ENCODE assay signal across 8 cellular contexts in the genomic region with DNA sequence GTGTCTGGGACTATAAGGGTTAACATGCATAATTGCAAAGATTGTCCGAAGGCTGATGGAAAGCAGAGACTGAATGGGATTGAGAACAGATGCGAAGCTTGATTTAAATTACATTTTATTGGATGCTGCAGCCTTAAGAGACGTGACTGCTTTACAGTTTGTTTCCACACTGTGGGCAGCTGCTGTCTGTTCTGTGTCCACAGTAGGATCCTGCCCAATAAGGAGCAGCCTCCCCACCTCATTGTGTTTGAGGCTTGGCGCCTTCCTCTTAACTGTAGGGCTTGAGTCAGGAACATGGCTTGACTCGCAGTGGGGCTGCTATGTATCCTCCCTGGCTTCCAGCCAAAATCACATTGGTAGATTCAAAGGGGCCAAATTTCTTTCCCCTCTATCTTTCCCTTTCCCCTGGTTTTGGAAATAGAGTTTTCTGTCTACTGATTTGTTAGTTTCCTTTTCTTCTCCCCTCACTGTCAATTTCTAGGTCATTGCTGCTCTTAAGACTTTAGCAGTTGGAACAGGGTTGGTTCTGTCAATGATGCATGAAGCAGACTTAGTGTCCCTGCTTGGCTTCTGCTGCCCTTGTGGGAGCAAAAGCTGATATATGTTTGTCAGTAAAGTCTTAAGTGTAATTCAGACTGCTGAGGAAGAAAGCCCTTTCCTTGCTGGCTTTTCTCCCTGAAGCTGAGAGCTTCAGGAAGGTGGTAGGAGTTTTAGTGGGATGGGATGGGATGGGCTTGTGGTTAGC. TPM values are rescaled to one million over a fixed set of nuclear protein-coding genes. Genes with fewer than 3 reads are reported as not detected.
A peak's percentile ranks its signal among the peaks of the same experiment; 100 is the strongest.
DNase-seq lines count a peak whose midpoint lies in the region; ATAC-seq and TF ChIP-seq lines count a peak whose summit lies in the region.

No MANE protein-coding gene starts in this region.

- no peak for TF ChIP-seq EP300 in suprapubic skin (IDR thresholded peaks at IDR 0.05)

- peaks cover 51% of the 10 kb centered on the region for H3K4me1 ChIP-seq in suprapubic skin

- TF ChIP-seq CTCF in suprapubic skin (IDR thresholded peaks at IDR 0.05), result no peak

- H3K36me3 ChIP-seq in suprapubic skin, result no peaks in the 10 kb centered on the region

- peak; percentile 73 for ATAC-seq in SK-N-SH treated with all-trans-retinoic acid at 6 μM for 48 hours
- peak; percentile 44 to 75 for ATAC-seq in left cardiac atrium
- ATAC-seq in HG03159 (IDR thresholded peaks at IDR 0.05; ENCODE audit: unreplicated experiment), result no peak

- H3K4me3 ChIP-seq in suprapubic skin, result no peak overlapping the region

- intact Hi-C loops in left cardiac atrium (cut with DNase I), result loop anchor here (2.0 to 10.0 kb wide), 4 partner anchors 51 to 228 kb away; a partner anchor contains a TSS

- H3K27me3 ChIP-seq in suprapubic skin, result no peaks in the 10 kb centered on the region

- 37% methylated on average over 5 of the region's 5 CpGs for WGBS in suprapubic skin

- DNase-seq in NCI-H748 (lab: John Stamatoyannopoulos, UW; ENCODE audit: unreplicated experiment) (peak; percentile 29), NCI-H748 treated with DMSO at 0.1 percent for 48 hours (lab: John Stamatoyannopoulos, UW) (no peak), left cardiac atrium (no peak), suprapubic skin (ENCODE audit: low spot score in 2 of 2) (peak; percentile 72 to 76), hypothalamus (lab: John Stamatoyannopoulos, UW) (no peak), 8988T (no peak)

- H3K9me3 ChIP-seq in suprapubic skin, result no peaks in the 10 kb centered on the region

- H3K27ac ChIP-seq in suprapubic skin, result peak overlapping the region; percentile 35

- TF ChIP-seq POLR2A in suprapubic skin (IDR thresholded peaks at IDR 0.05), result no peak

TF ChIP-seq in SK-N-SH treated with all-trans-retinoic acid at 6 μM for 48 hours, 23 proteins besides CTCF, POLR2A, EP300 and RAD21:
- 0 out of 2 replicates have a peak, but pooled peaks have one; percentile 28 for TF ChIP-seq ZNF565 (CRISPR knock-in tag; conservative IDR thresholded peaks at IDR 0.05; ENCODE audit: low read depth)
- no peak for TF ChIP-seq ZNF70 (CRISPR knock-in tag; IDR thresholded peaks at IDR 0.05)
- TF ChIP-seq, protein P1, sequence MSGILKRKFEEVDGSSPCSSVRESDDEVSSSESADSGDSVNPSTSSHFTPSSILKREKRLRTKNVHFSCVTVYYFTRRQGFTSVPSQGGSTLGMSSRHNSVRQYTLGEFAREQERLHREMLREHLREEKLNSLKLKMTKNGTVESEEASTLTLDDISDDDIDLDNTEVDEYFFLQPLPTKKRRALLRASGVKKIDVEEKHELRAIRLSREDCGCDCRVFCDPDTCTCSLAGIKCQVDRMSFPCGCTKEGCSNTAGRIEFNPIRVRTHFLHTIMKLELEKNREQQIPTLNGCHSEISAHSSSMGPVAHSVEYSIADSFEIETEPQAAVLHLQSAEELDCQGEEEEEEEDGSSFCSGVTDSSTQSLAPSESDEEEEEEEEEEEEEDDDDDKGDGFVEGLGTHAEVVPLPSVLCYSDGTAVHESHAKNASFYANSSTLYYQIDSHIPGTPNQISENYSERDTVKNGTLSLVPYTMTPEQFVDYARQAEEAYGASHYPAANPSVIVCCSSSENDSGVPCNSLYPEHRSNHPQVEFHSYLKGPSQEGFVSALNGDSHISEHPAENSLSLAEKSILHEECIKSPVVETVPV (CRISPR knock-in tag; IDR thresholded peaks at IDR 0.05), result 0 out of 2 replicates have a peak, but pooled peaks have one; percentile 15
- TF ChIP-seq, protein P2, sequence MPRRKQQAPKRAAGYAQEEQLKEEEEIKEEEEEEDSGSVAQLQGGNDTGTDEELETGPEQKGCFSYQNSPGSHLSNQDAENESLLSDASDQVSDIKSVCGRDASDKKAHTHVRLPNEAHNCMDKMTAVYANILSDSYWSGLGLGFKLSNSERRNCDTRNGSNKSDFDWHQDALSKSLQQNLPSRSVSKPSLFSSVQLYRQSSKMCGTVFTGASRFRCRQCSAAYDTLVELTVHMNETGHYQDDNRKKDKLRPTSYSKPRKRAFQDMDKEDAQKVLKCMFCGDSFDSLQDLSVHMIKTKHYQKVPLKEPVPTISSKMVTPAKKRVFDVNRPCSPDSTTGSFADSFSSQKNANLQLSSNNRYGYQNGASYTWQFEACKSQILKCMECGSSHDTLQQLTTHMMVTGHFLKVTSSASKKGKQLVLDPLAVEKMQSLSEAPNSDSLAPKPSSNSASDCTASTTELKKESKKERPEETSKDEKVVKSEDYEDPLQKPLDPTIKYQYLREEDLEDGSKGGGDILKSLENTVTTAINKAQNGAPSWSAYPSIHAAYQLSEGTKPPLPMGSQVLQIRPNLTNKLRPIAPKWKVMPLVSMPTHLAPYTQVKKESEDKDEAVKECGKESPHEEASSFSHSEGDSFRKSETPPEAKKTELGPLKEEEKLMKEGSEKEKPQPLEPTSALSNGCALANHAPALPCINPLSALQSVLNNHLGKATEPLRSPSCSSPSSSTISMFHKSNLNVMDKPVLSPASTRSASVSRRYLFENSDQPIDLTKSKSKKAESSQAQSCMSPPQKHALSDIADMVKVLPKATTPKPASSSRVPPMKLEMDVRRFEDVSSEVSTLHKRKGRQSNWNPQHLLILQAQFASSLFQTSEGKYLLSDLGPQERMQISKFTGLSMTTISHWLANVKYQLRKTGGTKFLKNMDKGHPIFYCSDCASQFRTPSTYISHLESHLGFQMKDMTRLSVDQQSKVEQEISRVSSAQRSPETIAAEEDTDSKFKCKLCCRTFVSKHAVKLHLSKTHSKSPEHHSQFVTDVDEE (CRISPR knock-in tag; IDR thresholded peaks at IDR 0.05), result peak; percentile 92
- peak; percentile 16; the same call in 1 of the 2 replicates for TF ChIP-seq ARNTL (CRISPR knock-in tag; IDR thresholded peaks at IDR 0.05; ENCODE audit: borderline replicate concordance, low read depth)
- peak; percentile 99 for TF ChIP-seq TCF4 (CRISPR knock-in tag; IDR thresholded peaks at IDR 0.05; ENCODE audit: borderline replicate concordance)
- no peak for TF ChIP-seq BACH2 (CRISPR knock-in tag; IDR thresholded peaks at IDR 0.05; ENCODE audit: borderline replicate concordance)
- peak; percentile 60 for TF ChIP-seq ISL1 (CRISPR knock-in tag; IDR thresholded peaks at IDR 0.05)

RNA-seq across cellular contexts. Expression of a gene that starts 5.1 kb away (rescaled TPM):
- 10 to 100 TPM; 23.3 to 43.8 TPM for total RNA-seq in left cardiac atrium
- total RNA-seq in suprapubic skin, result 10 to 100 TPM; 19.4 to 32.1 (median 28.3) TPM

RNA-seq across cellular contexts. Expression of a gene that starts 16.2 kb away (rescaled TPM):
- 1 to 10 TPM; 1.3 to 1.9 TPM for total RNA-seq in left cardiac atrium
- total RNA-seq in suprapubic skin, result 1 to 10 TPM; 2.7 to 5.3 (median 3.3) TPM

Comparison
In these comparisons a context has a peak if more than half of its experiments do, and no peak if none do; other contexts are left out.
1. DNase-seq: peak in NCI-H748 (single experiment) and suprapubic skin (2 of 2); none in NCI-H748 treated with DMSO at 0.1 percent for 48 hours (single experiment), left cardiac atrium (single experiment), hypothalamus (0 of 51) and 8988T (single experiment).